ENCODE assay signal across 38 cellular contexts in the genomic region with DNA sequence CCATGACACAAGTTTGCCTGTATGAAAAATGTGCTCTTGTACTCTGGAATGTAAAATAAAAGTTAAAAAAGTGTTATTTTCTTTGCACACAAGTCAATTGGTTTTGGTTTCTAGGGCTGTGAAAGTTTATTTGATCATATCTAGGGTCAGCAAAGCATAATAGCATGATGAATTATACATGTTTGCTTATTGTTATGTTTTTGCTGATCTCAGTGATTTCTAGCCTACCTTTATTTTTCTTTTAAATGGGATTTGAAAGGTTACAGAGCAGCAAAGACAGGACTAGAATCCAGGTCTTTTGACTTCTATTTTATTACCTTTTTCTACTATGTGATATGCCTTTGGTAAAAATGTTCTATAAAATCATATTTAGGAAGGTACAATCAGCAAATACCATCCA.
"Had no signal": no experiment of that assay in that cellular context is flagged by ENCODE, and none has a peak within 500 bp of the region (broad histone marks: within the 10 kb centered on the region; RNA-seq: fewer than 3 reads in every experiment).

No MANE protein-coding gene starts in this region.

- H3K4me3 ChIP-seq: adrenal gland, ascending aorta, body of pancreas, breast epithelium, cardiac muscle cell had no signal

- ATAC-seq: activated naive CD4-positive, alpha-beta T cell treated with anti-CD3 and anti-CD28 coated beads, Interleukin-2, amount 50 U/mL, for 72 hours; activated naive CD8-positive, alpha-beta T cell treated with anti-CD3 and anti-CD28 coated beads, Interleukin-2, amount 50 U/mL, for 24 hours; activated T-cell treated with anti-CD3 and anti-CD28 coated beads, Interleukin-2, amount 50 U/mL, for 4 hours; activated T-cell treated with anti-CD3 and anti-CD28 coated beads, Interleukin-2, amount 50 U/mL, for 72 hours; activated T-helper 17 cell treated with anti-CD3 and anti-CD28 coated beads, Interleukin-2, amount 50 U/mL, for 72 hours; body of pancreas had no signal

- H3K4me1 Mint-ChIP-seq: activated naive CD4-positive, alpha-beta T cell treated with anti-CD3 and anti-CD28 coated beads, Interleukin-2, amount 10 ng/mL, durations not matched to agents 7 days and 5 days; activated naive CD4-positive, alpha-beta T cell treated with anti-CD3 and anti-CD28 coated beads, Interleukin-2, amount 50 U/mL, for 24 hours; activated naive CD8-positive, alpha-beta T cell treated with anti-CD3 and anti-CD28 coated beads for 36 hours; activated naive CD8-positive, alpha-beta T cell treated with anti-CD3 and anti-CD28 coated beads, Interleukin-2, amount 10 ng/mL, durations not matched to agents 7 days and 5 days; activated naive CD8-positive, alpha-beta T cell treated with anti-CD3 and anti-CD28 coated beads, Interleukin-2, amount 50 U/mL, for 24 hours; activated T-helper 17 cell treated with anti-CD3 and anti-CD28 coated beads, Interleukin-2, amount 50 U/mL, for 72 hours; brain; central memory CD8-positive, alpha-beta T cell had no signal

- H3K4me3 Mint-ChIP-seq: activated naive CD4-positive, alpha-beta T cell treated with anti-CD3 and anti-CD28 coated beads for 36 hours; activated naive CD4-positive, alpha-beta T cell treated with anti-CD3 and anti-CD28 coated beads, Interleukin-2, amount 10 ng/mL, durations not matched to agents 7 days and 5 days; activated naive CD4-positive, alpha-beta T cell treated with anti-CD3 and anti-CD28 coated beads, Interleukin-2, amount 50 U/mL, for 24 hours; activated naive CD8-positive, alpha-beta T cell; activated naive CD8-positive, alpha-beta T cell treated with anti-CD3 and anti-CD28 coated beads for 36 hours; activated naive CD8-positive, alpha-beta T cell treated with anti-CD3 and anti-CD28 coated beads, Interleukin-2, amount 10 ng/mL, durations not matched to agents 7 days and 5 days; activated naive CD8-positive, alpha-beta T cell treated with anti-CD3 and anti-CD28 coated beads, Interleukin-2, amount 50 U/mL, for 24 hours; activated T-cell treated with anti-CD3 and anti-CD28 coated beads, Interleukin-2, amount 50 U/mL, for 24 hours; activated T-cell treated with anti-CD3 and anti-CD28 coated beads, Interleukin-2, amount 50 U/mL, for 4 hours; activated T-cell treated with anti-CD3 and anti-CD28 coated beads, Interleukin-2, amount 50 U/mL, for 72 hours; activated T-helper 1 cell treated with anti-CD3 and anti-CD28 coated beads, Interleukin-12 subunit alpha, Interleukin-12 subunit beta, Interleukin-2, Interleukin-4 antibody, amounts not matched to agents 30 ng/mL and 10 ng/mL and 1 ng/mL, durations not matched to agents 14 hours and 24 hours and 36 hours; activated T-helper 17 cell treated with anti-CD3 and anti-CD28 coated beads, Interleukin-2, amount 50 U/mL, for 72 hours; brain; central memory CD8-positive, alpha-beta T cell had no signal

- FAIRE-seq: bronchial epithelial cell had no signal

- H3K9me3 Mint-ChIP-seq: activated naive CD4-positive, alpha-beta T cell treated with anti-CD3 and anti-CD28 coated beads for 36 hours; activated naive CD4-positive, alpha-beta T cell treated with anti-CD3 and anti-CD28 coated beads, Interleukin-2, amount 10 ng/mL, durations not matched to agents 7 days and 5 days; activated naive CD4-positive, alpha-beta T cell treated with anti-CD3 and anti-CD28 coated beads, Interleukin-2, amount 50 U/mL, for 24 hours; activated naive CD4-positive, alpha-beta T cell treated with anti-CD3 and anti-CD28 coated beads, Interleukin-2, amount 50 U/mL, for 72 hours; activated naive CD8-positive, alpha-beta T cell treated with anti-CD3 and anti-CD28 coated beads for 36 hours; activated naive CD8-positive, alpha-beta T cell treated with anti-CD3 and anti-CD28 coated beads, Interleukin-2, amount 10 ng/mL, durations not matched to agents 7 days and 5 days; activated naive CD8-positive, alpha-beta T cell treated with anti-CD3 and anti-CD28 coated beads, Interleukin-2, amount 50 U/mL, for 24 hours; activated T-cell treated with anti-CD3 and anti-CD28 coated beads, Interleukin-2, amount 50 U/mL, for 24 hours; activated T-cell treated with anti-CD3 and anti-CD28 coated beads, Interleukin-2, amount 50 U/mL, for 4 hours; activated T-helper 1 cell treated with anti-CD3 and anti-CD28 coated beads, Interleukin-12 subunit alpha, Interleukin-12 subunit beta, Interleukin-2, Interleukin-4 antibody, amounts not matched to agents 30 ng/mL and 10 ng/mL and 1 ng/mL, durations not matched to agents 14 hours and 24 hours and 36 hours; activated T-helper 17 cell treated with anti-CD3 and anti-CD28 coated beads, Interleukin-2, amount 50 U/mL, for 72 hours; activated T-helper 2 cell treated with anti-CD3 and anti-CD28 coated beads, Interferon-gamma antibody, Interleukin-2, Interleukin-4, amounts not matched to agents 10 μg/mL and 5 μg/mL and 100 μg/mL, durations not matched to agents 14 hours and 24 hours and 36 hours; brain; central memory CD8-positive, alpha-beta T cell had no signal

- H3K27me3 Mint-ChIP-seq: activated naive CD4-positive, alpha-beta T cell treated with anti-CD3 and anti-CD28 coated beads, Interleukin-2, amount 10 ng/mL, durations not matched to agents 7 days and 5 days; activated naive CD4-positive, alpha-beta T cell treated with anti-CD3 and anti-CD28 coated beads, Interleukin-2, amount 50 U/mL, for 24 hours; activated naive CD8-positive, alpha-beta T cell; activated naive CD8-positive, alpha-beta T cell treated with anti-CD3 and anti-CD28 coated beads for 36 hours; activated naive CD8-positive, alpha-beta T cell treated with anti-CD3 and anti-CD28 coated beads, Interleukin-2, amount 10 ng/mL, durations not matched to agents 7 days and 5 days; activated naive CD8-positive, alpha-beta T cell treated with anti-CD3 and anti-CD28 coated beads, Interleukin-2, amount 50 U/mL, for 24 hours; activated T-helper 17 cell treated with anti-CD3 and anti-CD28 coated beads, Interleukin-2, amount 50 U/mL, for 72 hours; brain; central memory CD8-positive, alpha-beta T cell had no signal

- H3K4me1 ChIP-seq: adrenal gland, ascending aorta, body of pancreas, breast epithelium had no signal

- H3K36me3 Mint-ChIP-seq: activated naive CD4-positive, alpha-beta T cell treated with anti-CD3 and anti-CD28 coated beads, Interleukin-2, amount 10 ng/mL, durations not matched to agents 7 days and 5 days; activated naive CD4-positive, alpha-beta T cell treated with anti-CD3 and anti-CD28 coated beads, Interleukin-2, amount 50 U/mL, for 24 hours; activated naive CD4-positive, alpha-beta T cell treated with anti-CD3 and anti-CD28 coated beads, Interleukin-2, amount 50 U/mL, for 72 hours; activated naive CD8-positive, alpha-beta T cell; activated naive CD8-positive, alpha-beta T cell treated with anti-CD3 and anti-CD28 coated beads for 36 hours; activated naive CD8-positive, alpha-beta T cell treated with anti-CD3 and anti-CD28 coated beads, Interleukin-2, amount 10 ng/mL, durations not matched to agents 7 days and 5 days; brain had no signal

- H3K27ac Mint-ChIP-seq: activated naive CD4-positive, alpha-beta T cell treated with anti-CD3 and anti-CD28 coated beads for 36 hours; activated naive CD4-positive, alpha-beta T cell treated with anti-CD3 and anti-CD28 coated beads, Interleukin-2, amount 10 ng/mL, durations not matched to agents 7 days and 5 days; activated naive CD4-positive, alpha-beta T cell treated with anti-CD3 and anti-CD28 coated beads, Interleukin-2, amount 50 U/mL, for 24 hours; activated naive CD4-positive, alpha-beta T cell treated with anti-CD3 and anti-CD28 coated beads, Interleukin-2, amount 50 U/mL, for 72 hours; activated naive CD8-positive, alpha-beta T cell; activated naive CD8-positive, alpha-beta T cell treated with anti-CD3 and anti-CD28 coated beads for 36 hours; activated naive CD8-positive, alpha-beta T cell treated with anti-CD3 and anti-CD28 coated beads, Interleukin-2, amount 10 ng/mL, durations not matched to agents 7 days and 5 days; activated naive CD8-positive, alpha-beta T cell treated with anti-CD3 and anti-CD28 coated beads, Interleukin-2, amount 50 U/mL, for 24 hours; activated T-cell treated with anti-CD3 and anti-CD28 coated beads, Interleukin-2, amount 50 U/mL, for 24 hours; activated T-cell treated with anti-CD3 and anti-CD28 coated beads, Interleukin-2, amount 50 U/mL, for 72 hours; activated T-helper 1 cell treated with anti-CD3 and anti-CD28 coated beads, Interleukin-12 subunit alpha, Interleukin-12 subunit beta, Interleukin-2, Interleukin-4 antibody, amounts not matched to agents 30 ng/mL and 10 ng/mL and 1 ng/mL, durations not matched to agents 14 hours and 24 hours and 36 hours; activated T-helper 17 cell treated with anti-CD3 and anti-CD28 coated beads, Interleukin-2, amount 50 U/mL, for 72 hours; activated T-helper 2 cell treated with anti-CD3 and anti-CD28 coated beads, Interferon-gamma antibody, Interleukin-2, Interleukin-4, amounts not matched to agents 10 μg/mL and 5 μg/mL and 100 μg/mL, durations not matched to agents 14 hours and 24 hours and 36 hours; brain had no signal

- H3K27me3 ChIP-seq: adrenal gland, ascending aorta, body of pancreas, brain microvascular endothelial cell, breast epithelium, cardiac muscle cell had no signal

- DNase-seq: activated effector memory CD4-positive, alpha-beta T cell treated with anti-CD3 and anti-CD28 coated beads, Interleukin-2, amount 50 U/mL, for 16 hours; activated effector memory CD4-positive, alpha-beta T cell treated with Interleukin-2 at 50 U/mL for 16 hours; activated gamma-delta T cell; activated gamma-delta T cell treated with Interleukin-2 at 50 U/mL for 16 hours; activated naive CD4-positive, alpha-beta T cell treated with anti-CD3 and anti-CD28 coated beads for 36 hours; activated naive CD4-positive, alpha-beta T cell treated with anti-CD3 and anti-CD28 coated beads, Interleukin-2, amount 10 ng/mL, durations not matched to agents 7 days and 5 days; activated naive CD4-positive, alpha-beta T cell treated with anti-CD3 and anti-CD28 coated beads, Interleukin-2, amount 50 U/mL, for 16 hours; activated naive CD4-positive, alpha-beta T cell treated with Interleukin-2 at 50 U/mL for 16 hours; activated naive CD8-positive, alpha-beta T cell treated with anti-CD3 and anti-CD28 coated beads for 36 hours; activated naive CD8-positive, alpha-beta T cell treated with anti-CD3 and anti-CD28 coated beads, Interleukin-2, amount 10 ng/mL, durations not matched to agents 7 days and 5 days; activated naive CD8-positive, alpha-beta T cell treated with anti-CD3 and anti-CD28 coated beads, Interleukin-2, amount 50 U/mL, for 24 hours; activated T-cell treated with anti-CD3 and anti-CD28 coated beads, Interleukin-2, amount 50 U/mL, for 1 hour; activated T-cell treated with anti-CD3 and anti-CD28 coated beads, Interleukin-2, amount 50 U/mL, for 24 hours; activated T-cell treated with anti-CD3 and anti-CD28 coated beads, Interleukin-2, amount 50 U/mL, for 4 hours; activated T-cell treated with anti-CD3 and anti-CD28 coated beads, Interleukin-2, amount 50 U/mL, for 48 hours; activated T-cell treated with anti-CD3 and anti-CD28 coated beads, Interleukin-2, amount 50 U/mL, for 72 hours; adrenal gland; amniotic stem cell; amygdala; anterior cingulate cortex; aorta; body of pancreas; brain microvascular endothelial cell; caudate nucleus; central memory CD4-positive, alpha-beta T cell; cerebellar nuclear complex had no signal

- H3K36me3 ChIP-seq: adrenal gland, ascending aorta, brain microvascular endothelial cell, breast epithelium, cardiac muscle cell had no signal

- H3K9me3 ChIP-seq: adrenal gland, ascending aorta, body of pancreas, breast epithelium had no signal

- H3K27ac ChIP-seq: adrenal gland, ascending aorta, body of pancreas, brain microvascular endothelial cell, breast epithelium, cardiac muscle cell had no signal
